Comparison of ENCODE assay signal across 18 cellular contexts in genomic region chr11:73121692-73122091, GRCh38. TPM values are rescaled to one million over a fixed set of nuclear protein-coding genes. Genes with fewer than 3 reads are reported as not detected.
DNase-seq lines count a peak whose midpoint lies in the region; ATAC-seq and TF ChIP-seq lines count a peak whose summit lies in the region.
"Had no signal": no experiment of that assay in that cellular context is flagged by ENCODE, and none has a peak within 500 bp of the region (broad histone marks: within the 10 kb centered on the region; RNA-seq: fewer than 3 reads in every experiment).

No MANE protein-coding gene starts in this region.

- H3K4me2 ChIP-seq in smooth muscle cell: peak overlapping the region; percentile 12

- ATAC-seq in SK-N-SH treated with all-trans-retinoic acid at 6 μM for 48 hours (no peak), GM21515 (IDR thresholded peaks at IDR 0.05; ENCODE audit: unreplicated experiment) (no peak)

- CTCF ChIA-PET in HEK293 (lab: Yijun Ruan, JAX): interaction anchor here (0.6 to 1.3 kb wide), 5 partner anchors 9 to 358 kb away, joined by 3 to 4 read pairs (median 3); no protein-coding TSS in a partner anchor

- POLR2A ChIA-PET in HEK293 (lab: Yijun Ruan, JAX): interaction anchor here (1.0 kb wide), 1 partner anchor 21 kb away, joined by 3 read pairs; no protein-coding TSS in a partner anchor

- H3K4me3 ChIP-seq in HEK293 (ENCODE audit: low read depth, low read length): no peak overlapping the region
- H3K4me3 ChIP-seq in smooth muscle cell: no peak overlapping the region
- H3K4me3 ChIP-seq: MG63 had no signal

- H4K20me1 ChIP-seq in smooth muscle cell (ENCODE audit: low read depth): peaks cover 55% of the 10 kb centered on the region

- H3K79me2 ChIP-seq in smooth muscle cell (ENCODE audit: low read depth): peaks cover 43% of the 10 kb centered on the region

- H2AFZ ChIP-seq in smooth muscle cell (ENCODE audit: low read depth): no peak overlapping the region

- no peak overlapping the region for H3K27ac ChIP-seq in HEK293 (ENCODE audit: extremely low read depth, low read depth, low read length)
- no peak overlapping the region for H3K27ac ChIP-seq in smooth muscle cell (ENCODE audit: low read depth)

- H3K9me3 ChIP-seq in HEK293 (ENCODE audit: control insufficient read depth, insufficient read depth, low read depth, low read length) (no peaks in the 10 kb centered on the region), smooth muscle cell (replicated peaks; ENCODE audit: low read depth) (no peaks in the 10 kb centered on the region)

- H3K36me3 ChIP-seq in HEK293 (ENCODE audit: control insufficient read depth in 2 of 2, insufficient read depth in 1 of 2, low read length in 2 of 2): peaks cover 0 to 9% of the 10 kb centered on the region in 2 experiments; a peak in 1 of 3 replicates
- H3K36me3 ChIP-seq in smooth muscle cell (ENCODE audit: low read depth): peaks cover 9% of the 10 kb centered on the region

- DNase-seq in NCI-H2171 treated with DMSO at 0.1 percent for 48 hours (lab: John Stamatoyannopoulos, UW) (peak; percentile 68), NCI-H2171 (lab: John Stamatoyannopoulos, UW) (no peak), smooth muscle cell (lab: John Stamatoyannopoulos, UW; ENCODE audit: unreplicated experiment) (no peak), NCI-H774 (lab: John Stamatoyannopoulos, UW) (no peak), GM10266 (ENCODE audit: extremely low spot score) (no peak)
- DNase-seq: H7, IMR-90, Karpas-422, MG63, NCI-H1092, NCI-H2081 treated with DMSO at 0.1 percent for 48 hours, NCI-H446 treated with DMSO at 0.1 percent for 48 hours, RPMI8226, SIG-M5, T-helper 2 cell had no signal

- H3K9ac ChIP-seq in smooth muscle cell (ENCODE audit: low read depth): no peak overlapping the region

- H3K27me3 ChIP-seq in smooth muscle cell (ENCODE audit: low read depth): no peaks in the 10 kb centered on the region
- H3K27me3 ChIP-seq: MG63 had no signal

- H3K4me1 ChIP-seq in HEK293 (ENCODE audit: control insufficient read depth, insufficient read depth, low read length) (peaks cover 8% of the 10 kb centered on the region; the same call in 1 of the 2 replicates), smooth muscle cell (ENCODE audit: low read depth) (peaks cover 5% of the 10 kb centered on the region)

- H3F3A ChIP-seq in smooth muscle cell (ENCODE audit: low read depth): no peaks in the 10 kb centered on the region

- no peak for TF ChIP-seq CTCF in HEK293 (tag by site-specific recombination; IDR thresholded peaks at IDR 0.05)
- TF ChIP-seq CTCF in smooth muscle cell (IDR thresholded peaks at IDR 0.05; ENCODE audit: borderline replicate concordance, insufficient read depth, poor library complexity, severe bottlenecking): no peak
- TF ChIP-seq CTCF in GM10266 (IDR thresholded peaks at IDR 0.05; ENCODE audit: control insufficient read depth, insufficient read depth, low read depth, missing control alignments): no peak

TF ChIP-seq in HEK293, 187 proteins besides CTCF, POLR2A, EP300 and RAD21:
- TF ChIP-seq ZSCAN23 (tag by site-specific recombination; IDR thresholded peaks at IDR 0.05) (no peak), PRDM6 (tag by site-specific recombination; IDR thresholded peaks at IDR 0.05) (peak; percentile 58)
TF ChIP-seq in HEK293: peak in this region for 1.

TF ChIP-seq in SK-N-SH treated with all-trans-retinoic acid at 6 μM for 48 hours, 23 proteins besides CTCF, POLR2A, EP300 and RAD21:
- TF ChIP-seq TCF4 (CRISPR knock-in tag; IDR thresholded peaks at IDR 0.05; ENCODE audit: borderline replicate concordance) (peak; percentile 71; the same call in 1 of the 2 replicates), ARNTL (CRISPR knock-in tag; IDR thresholded peaks at IDR 0.05; ENCODE audit: borderline replicate concordance, low read depth) (no peak), GLIS3 (CRISPR knock-in tag; IDR thresholded peaks at IDR 0.05) (no peak), OSR1 (CRISPR knock-in tag; IDR thresholded peaks at IDR 0.05) (no peak)

RNA-seq across cellular contexts. Expression of gene FCHSD2, which starts 20.4 kb away (rescaled TPM):
- 14.6 and 18.3 TPM in 2 replicates for total RNA-seq in smooth muscle cell
- polyA plus RNA-seq in smooth muscle cell: 18.8 and 24.3 TPM in 2 replicates
